In the genomic region with DNA sequence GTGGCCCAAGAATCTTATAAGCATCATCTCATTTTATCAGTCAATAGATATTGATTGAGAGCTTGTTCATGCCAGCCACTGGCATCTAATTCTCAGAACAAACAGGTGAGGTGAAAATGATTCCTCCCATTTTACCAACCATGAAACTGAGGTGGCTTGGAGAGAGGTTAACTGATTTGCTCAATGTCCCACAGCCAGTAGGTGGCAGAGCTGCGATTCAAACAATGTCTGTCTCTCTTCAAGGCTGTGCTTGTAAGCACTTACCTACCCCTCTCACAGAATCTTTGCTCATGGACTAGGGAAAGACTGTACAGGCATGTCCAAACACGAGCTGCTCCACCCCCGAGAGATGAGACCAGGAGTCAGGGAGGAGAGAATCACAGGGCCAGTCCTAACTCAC, we compare ENCODE assay signal across 9 cellular contexts. TPM values are rescaled to one million over a fixed set of nuclear protein-coding genes. Genes with fewer than 3 reads are reported as not detected.
DNase-seq lines count a peak whose midpoint lies in the region; ATAC-seq and TF ChIP-seq lines count a peak whose summit lies in the region.
"Had no signal": no experiment of that assay in that cellular context is flagged by ENCODE, and none has a peak within 500 bp of the region (broad histone marks: within the 10 kb centered on the region; RNA-seq: fewer than 3 reads in every experiment).

No MANE protein-coding gene starts in this region.

- no peak overlapping the region for H3K4me3 Mint-ChIP-seq in CD8-positive, alpha-beta memory T cell

- no peak overlapping the region for H3K27ac Mint-ChIP-seq in CD8-positive, alpha-beta memory T cell

- peaks cover 4% of the 10 kb centered on the region for H3K27me3 ChIP-seq in CD8-positive, alpha-beta memory T cell (ENCODE audit: insufficient read depth, low read length, poor library complexity, severe bottlenecking)

- H3K4me3 ChIP-seq in OCI-LY7 (ENCODE audit: low read depth, low read length, poor library complexity, severe bottlenecking) = no peak overlapping the region
- no peak overlapping the region for H3K4me3 ChIP-seq in CD8-positive, alpha-beta memory T cell (ENCODE audit: low read length)
- H3K4me3 ChIP-seq: SK-N-MC had no signal

- no peaks in the 10 kb centered on the region for H3K79me2 ChIP-seq in OCI-LY7 (ENCODE audit: insufficient read depth, low read depth, low read length)

- no peak overlapping the region for H3K27ac ChIP-seq in OCI-LY7 (ENCODE audit: low read depth, low read length, poor library complexity, severe bottlenecking)
- H3K27ac ChIP-seq in CD8-positive, alpha-beta memory T cell (ENCODE audit: low read depth, low read length) = no peak overlapping the region
- H3K27ac ChIP-seq: SK-N-MC had no signal

- TF ChIP-seq CTCF in GM20000 (IDR thresholded peaks at IDR 0.05; ENCODE audit: extremely low read depth, missing control alignments) (peak; percentile 59), OCI-LY7 (conservative IDR thresholded peaks at IDR 0.05; ENCODE audit: low read length) (peak; percentile 80)

- CTCF ChIA-PET in OCI-LY7 (lab: Charles Lee; ENCODE audit: unreplicated experiment) = interaction anchor here (1.7 kb wide), 1 partner anchor 56 kb away, joined by 5 read pairs; no protein-coding TSS in a partner anchor
- CTCF ChIA-PET in CD8-positive, alpha-beta memory T cell (lab: Charles Lee) = interaction anchor here (0.7 to 4.0 kb wide), 5 partner anchors 9 to 56 kb away, joined by 3 to 21 read pairs (median 3); no protein-coding TSS in a partner anchor

- H3K9me2 ChIP-seq in OCI-LY7 (ENCODE audit: insufficient read depth, low read length) = no peaks in the 10 kb centered on the region

- no peaks in the 10 kb centered on the region for H4K20me1 ChIP-seq in OCI-LY7 (ENCODE audit: insufficient read depth, low read length)

- no TSS peak for BruUV-seq in OCI-LY7 (replicated peaks; lab: Mats Ljungman, UMichigan)

- H2AFZ ChIP-seq in OCI-LY7 (ENCODE audit: low read length) = no peak overlapping the region

- intact Hi-C loops in OCI-LY7 (cut with micrococcal nuclease; ENCODE audit: unreplicated experiment) = loop anchor here (1.0 kb wide), 1 partner anchor 55 kb away; no protein-coding TSS in a partner anchor

- H3K36me3 ChIP-seq in OCI-LY7 (ENCODE audit: insufficient read depth, low read length) = no peaks in the 10 kb centered on the region
- no peaks in the 10 kb centered on the region for H3K36me3 ChIP-seq in CD8-positive, alpha-beta memory T cell (ENCODE audit: insufficient read depth, low read length)

- H3K27me3 Mint-ChIP-seq in CD8-positive, alpha-beta memory T cell = peaks cover 11 to 74% of the 10 kb centered on the region in 2 donors

- no peaks in the 10 kb centered on the region for H3K4me1 Mint-ChIP-seq in CD8-positive, alpha-beta memory T cell

- no peaks in the 10 kb centered on the region for H3K9me3 ChIP-seq in OCI-LY7 (ENCODE audit: low read length)
- no peaks in the 10 kb centered on the region for H3K9me3 ChIP-seq in CD8-positive, alpha-beta memory T cell (ENCODE audit: low read length)

- H3K36me3 Mint-ChIP-seq in CD8-positive, alpha-beta memory T cell = no peaks in the 10 kb centered on the region

- ATAC-seq in HG03175 (IDR thresholded peaks at IDR 0.05; ENCODE audit: unreplicated experiment) = no peak

- POLR2A ChIA-PET in OCI-LY7 (lab: Charles Lee) = no interaction called here
- POLR2A ChIA-PET in CD8-positive, alpha-beta memory T cell (lab: Charles Lee) = no interaction called here

- peaks cover 15% of the 10 kb centered on the region for H3K4me1 ChIP-seq in OCI-LY7 (ENCODE audit: insufficient read depth, low read length, poor library complexity, severe bottlenecking)
- no peaks in the 10 kb centered on the region for H3K4me1 ChIP-seq in CD8-positive, alpha-beta memory T cell (ENCODE audit: insufficient read depth, low read length)

- DNase-seq in DMS114 treated with DMSO at 0.1 percent for 48 hours (lab: John Stamatoyannopoulos, UW; ENCODE audit: unreplicated experiment) (peak; percentile 9), GM20000 (ENCODE audit: low spot score) (peak; percentile 58), OCI-LY7 (ENCODE audit: low spot score) (peak; percentile 57), globus pallidus (ENCODE audit: low spot score) (peak; percentile 8), GOT3 (lab: John Stamatoyannopoulos, UW) (no peak), NCI-H146 treated with DMSO at 0.1 percent for 48 hours (lab: John Stamatoyannopoulos, UW; ENCODE audit: unreplicated experiment) (no peak)
- DNase-seq in CD8-positive, alpha-beta memory T cell = no peak

- H3K9me3 Mint-ChIP-seq in CD8-positive, alpha-beta memory T cell = peaks cover 0 to 2% (median 0%) of the 10 kb centered on the region in 5 donors

- H3K4me2 ChIP-seq in OCI-LY7 (ENCODE audit: low read length) = no peak overlapping the region

RNA-seq across cellular contexts. Expression of a gene that starts 21.5 kb away (rescaled TPM):
- total RNA-seq in OCI-LY7 (2014; rRNA removed; shearing (Covaris generic)) = not detected in 2 replicates
- not detected in 2 replicates for total RNA-seq in OCI-LY7 (2022)
- not detected for total RNA-seq in CD8-positive, alpha-beta memory T cell
- polyA plus RNA-seq in CD8-positive, alpha-beta memory T cell = not detected

Comparison
In these comparisons a context has a peak if more than half of its experiments do, and no peak if none do; other contexts are left out.
1. DNase-seq: peak in DMS114 treated with DMSO at 0.1 percent for 48 hours (single experiment), GM20000 (single experiment), OCI-LY7 (single experiment) and globus pallidus (single experiment); none in GOT3 (single experiment), CD8-positive, alpha-beta memory T cell (0 of 5) and NCI-H146 treated with DMSO at 0.1 percent for 48 hours (single experiment).